In the genomic region with DNA sequence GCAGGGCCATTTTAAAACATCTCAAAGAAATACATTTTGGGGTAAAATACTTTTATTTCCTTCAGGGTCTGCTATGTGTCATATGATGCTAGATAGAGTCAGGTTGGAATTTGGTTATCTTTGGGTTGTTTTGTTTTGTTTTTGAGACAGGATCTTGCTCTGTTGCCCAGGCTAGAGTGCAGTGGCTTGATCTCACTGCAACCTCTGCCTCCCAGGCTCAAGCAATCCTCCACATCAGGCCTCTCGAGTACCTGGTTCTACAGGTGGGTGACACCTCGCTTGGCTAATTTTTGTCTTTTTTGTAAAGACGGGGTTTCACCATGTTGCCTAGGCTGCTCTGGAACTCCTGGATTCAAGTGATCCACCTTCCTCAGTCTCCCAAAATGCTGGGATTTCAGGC, we compare ENCODE assay signal across 22 cellular contexts. TPM values are rescaled to one million over a fixed set of nuclear protein-coding genes. Genes with fewer than 3 reads are reported as not detected.
DNase-seq lines count a peak whose midpoint lies in the region; ATAC-seq and TF ChIP-seq lines count a peak whose summit lies in the region.
"Had no signal": no experiment of that assay in that cellular context is flagged by ENCODE, and none has a peak within 500 bp of the region (broad histone marks: within the 10 kb centered on the region; RNA-seq: fewer than 3 reads in every experiment).

No MANE protein-coding gene starts in this region.

- intact Hi-C loops in CD4-positive, alpha-beta T cell (cut with DNase I, micrococcal nuclease): loop anchor here in 1 of 2 experiments (5.0 kb wide), 1 partner anchor 41 kb away; no protein-coding TSS in a partner anchor
- intact Hi-C loops in CD4-positive, alpha-beta memory T cell (cut with micrococcal nuclease): no loop called here
- intact Hi-C loops in naive thymus-derived CD4-positive, alpha-beta T cell (cut with micrococcal nuclease): no loop called here

- peaks cover 69% of the 10 kb centered on the region for H3K4me1 ChIP-seq in CD4-positive, alpha-beta memory T cell (ENCODE audit: insufficient read depth, low read length)
- peaks cover 14 to 63% of the 10 kb centered on the region in 2 donors for H3K4me1 ChIP-seq in naive thymus-derived CD4-positive, alpha-beta T cell (ENCODE audit: control insufficient read depth in 2 of 2, insufficient read depth in 2 of 2, low read length in 2 of 2)

- H3K27me3 Mint-ChIP-seq in CD4-positive, alpha-beta T cell: no peaks in the 10 kb centered on the region
- no peaks in the 10 kb centered on the region for H3K27me3 Mint-ChIP-seq in CD4-positive, alpha-beta memory T cell
- no peaks in the 10 kb centered on the region for H3K27me3 Mint-ChIP-seq in T-cell
- no peaks in the 10 kb centered on the region for H3K27me3 Mint-ChIP-seq in naive thymus-derived CD4-positive, alpha-beta T cell

- no peaks in the 10 kb centered on the region for H3K9me3 Mint-ChIP-seq in CD4-positive, alpha-beta T cell
- no peaks in the 10 kb centered on the region for H3K9me3 Mint-ChIP-seq in CD4-positive, alpha-beta memory T cell
- no peaks in the 10 kb centered on the region for H3K9me3 Mint-ChIP-seq in T-cell
- H3K9me3 Mint-ChIP-seq in naive thymus-derived CD4-positive, alpha-beta T cell: peaks cover 0 to 2% (median 0%) of the 10 kb centered on the region in 11 donors
- H3K9me3 Mint-ChIP-seq: HFFc6 had no signal

- no peak for ATAC-seq in CD4-positive, alpha-beta T cell (ENCODE audit: poor library complexity)
- no peak for ATAC-seq in T-cell (replicated peaks in 1 of 4)
- no peak for ATAC-seq in naive thymus-derived CD4-positive, alpha-beta T cell
- no peak for ATAC-seq in GM18909 (IDR thresholded peaks at IDR 0.05; ENCODE audit: poor library complexity, unreplicated experiment)

- CTCF ChIA-PET in CD4-positive, alpha-beta T cell (lab: Charles Lee): no interaction called here
- CTCF ChIA-PET in CD4-positive, alpha-beta memory T cell (lab: Charles Lee; ENCODE audit: partially characterized antibody): no interaction called here
- CTCF ChIA-PET in T-cell (lab: Charles Lee): interaction anchor here in 1 of 2 donors (0.6 kb wide), 1 partner anchor 14 kb away, joined by 3 read pairs; no protein-coding TSS in a partner anchor
- CTCF ChIA-PET in naive thymus-derived CD4-positive, alpha-beta T cell (lab: Charles Lee): interaction anchor here (0.6 kb wide), 1 partner anchor 8 kb away, joined by 4 read pairs; no protein-coding TSS in a partner anchor

- H3K4me3 ChIP-seq in CD4-positive, alpha-beta memory T cell (ENCODE audit: low read length in 2 of 2): no peak overlapping the region
- H3K4me3 ChIP-seq in naive thymus-derived CD4-positive, alpha-beta T cell (ENCODE audit: low read length): no peak overlapping the region

- DNase-seq in CD4-positive, alpha-beta T cell: no peak
- no peak for DNase-seq in CD4-positive, alpha-beta memory T cell
- DNase-seq in T-cell (no peak), NCI-H1694 (lab: John Stamatoyannopoulos, UW) (no peak), NK-92 (lab: John Stamatoyannopoulos, UW; ENCODE audit: unreplicated experiment) (no peak)
- DNase-seq in naive thymus-derived CD4-positive, alpha-beta T cell: no peak
- DNase-seq: C1 segment of cervical spinal cord, Calu3, DMS79 treated with DMSO at 0.1 percent for 48 hours, H7, HFFc6, KBM-7, MV-4-11, NCI-H1105, NCI-H1436 treated with DMSO at 0.1 percent for 48 hours, NCI-H2029, NCI-H446 treated with DMSO at 0.1 percent for 48 hours, NCI-H526, NCI-H82, SHP77 had no signal

- H3K4me3 Mint-ChIP-seq in CD4-positive, alpha-beta T cell: peak overlapping the region; percentile 30
- H3K4me3 Mint-ChIP-seq in CD4-positive, alpha-beta memory T cell: peak overlapping the region in 2 of 8 donors; percentile 31 to 57
- no peak overlapping the region for H3K4me3 Mint-ChIP-seq in T-cell
- H3K4me3 Mint-ChIP-seq in naive thymus-derived CD4-positive, alpha-beta T cell: peak overlapping the region in 7 of 10 donors; percentile 12 to 57 (median 44)
- H3K4me3 Mint-ChIP-seq: HFFc6 had no signal

- H3K36me3 ChIP-seq in CD4-positive, alpha-beta memory T cell (ENCODE audit: insufficient read depth, low read length): no peaks in the 10 kb centered on the region
- H3K36me3 ChIP-seq in naive thymus-derived CD4-positive, alpha-beta T cell (ENCODE audit: control insufficient read depth in 2 of 3, insufficient read depth in 3 of 3, low read length in 3 of 3): no peaks in the 10 kb centered on the region

- H3K27ac Mint-ChIP-seq in CD4-positive, alpha-beta T cell: peak overlapping the region; percentile 79
- H3K27ac Mint-ChIP-seq in CD4-positive, alpha-beta memory T cell: peak overlapping the region in 4 of 7 donors; percentile 31 to 82 (median 48)
- H3K27ac Mint-ChIP-seq in T-cell: peak overlapping the region; percentile 66 to 76
- peak overlapping the region in 8 of 9 donors; percentile 64 to 90 (median 78) for H3K27ac Mint-ChIP-seq in naive thymus-derived CD4-positive, alpha-beta T cell
- H3K27ac Mint-ChIP-seq: HFFc6 had no signal

- no peak overlapping the region for H3K27ac ChIP-seq in CD4-positive, alpha-beta T cell (ENCODE audit: low read depth, low read length)
- H3K27ac ChIP-seq in CD4-positive, alpha-beta memory T cell (ENCODE audit: low read depth, low read length): no peak overlapping the region
- no peak overlapping the region for H3K27ac ChIP-seq in naive thymus-derived CD4-positive, alpha-beta T cell (ENCODE audit: low read depth, low read length)
- H3K27ac ChIP-seq: RWPE1 had no signal

- no peaks in the 10 kb centered on the region for H3K27me3 ChIP-seq in CD4-positive, alpha-beta T cell (ENCODE audit: control insufficient read depth, insufficient read depth, low read length)
- H3K27me3 ChIP-seq in CD4-positive, alpha-beta memory T cell (ENCODE audit: insufficient read depth, low read length): no peaks in the 10 kb centered on the region
- no peaks in the 10 kb centered on the region for H3K27me3 ChIP-seq in naive thymus-derived CD4-positive, alpha-beta T cell (ENCODE audit: control insufficient read depth in 2 of 2, insufficient read depth in 2 of 2, low read length in 2 of 2)

- POLR2A ChIA-PET in CD4-positive, alpha-beta T cell (lab: Charles Lee): interaction anchor here (1.0 to 1.7 kb wide), 3 partner anchors 17 to 213 kb away, joined by 3 to 5 read pairs (median 4); a partner anchor contains a TSS
- POLR2A ChIA-PET in CD4-positive, alpha-beta memory T cell (lab: Charles Lee; ENCODE audit: partially characterized antibody): interaction anchor here (0.9 kb wide), 2 partner anchors 18 to 34 kb away, joined by 3 read pairs; no protein-coding TSS in a partner anchor
- POLR2A ChIA-PET in T-cell (lab: Charles Lee): interaction anchor here in 1 of 2 donors (1.1 kb wide), 1 partner anchor 33 kb away, joined by 3 read pairs; no protein-coding TSS in a partner anchor
- POLR2A ChIA-PET in naive thymus-derived CD4-positive, alpha-beta T cell (lab: Charles Lee): interaction anchor here (0.9 to 1.7 kb wide), 4 partner anchors 13 to 66 kb away, joined by 3 to 5 read pairs (median 4); a partner anchor contains a TSS

- no peaks in the 10 kb centered on the region for H3K9me3 ChIP-seq in CD4-positive, alpha-beta T cell (ENCODE audit: control insufficient read depth, low read length)
- H3K9me3 ChIP-seq in CD4-positive, alpha-beta memory T cell (ENCODE audit: control insufficient read depth in 1 of 2, low read length in 2 of 2): no peaks in the 10 kb centered on the region
- no peaks in the 10 kb centered on the region for H3K9me3 ChIP-seq in naive thymus-derived CD4-positive, alpha-beta T cell (ENCODE audit: control insufficient read depth in 2 of 3, low read length in 3 of 3)

- peaks cover 68% of the 10 kb centered on the region for H3K4me1 Mint-ChIP-seq in CD4-positive, alpha-beta T cell (ENCODE audit: low read depth)
- H3K4me1 Mint-ChIP-seq in CD4-positive, alpha-beta memory T cell: peaks cover 33 to 72% (median 51%) of the 10 kb centered on the region in 4 donors
- H3K4me1 Mint-ChIP-seq in T-cell: peaks cover 72 to 74% (median 73%) of the 10 kb centered on the region in 3 donors
- H3K4me1 Mint-ChIP-seq in naive thymus-derived CD4-positive, alpha-beta T cell: peaks cover 42 to 87% (median 65%) of the 10 kb centered on the region in 7 donors

- TF ChIP-seq CTCF in CD4-positive, alpha-beta T cell (IDR thresholded peaks at IDR 0.05): no peak

- H3K36me3 Mint-ChIP-seq in CD4-positive, alpha-beta T cell (ENCODE audit: low read depth): no peaks in the 10 kb centered on the region
- H3K36me3 Mint-ChIP-seq in CD4-positive, alpha-beta memory T cell: no peaks in the 10 kb centered on the region
- H3K36me3 Mint-ChIP-seq in T-cell: no peaks in the 10 kb centered on the region
- peaks cover 0 to 15% (median 0%) of the 10 kb centered on the region in 5 donors for H3K36me3 Mint-ChIP-seq in naive thymus-derived CD4-positive, alpha-beta T cell

RNA-seq across cellular contexts. Expression of a gene that starts 17.3 kb away (rescaled TPM):
- 100 to 1,000 TPM; 101 to 103 TPM for total RNA-seq in CD4-positive, alpha-beta T cell
- total RNA-seq in CD4-positive, alpha-beta memory T cell: 10 to 100 TPM; 58.6 to 61.9 TPM
- 10 to 100 TPM; 14.5 to 39.6 TPM for polyA plus RNA-seq in CD4-positive, alpha-beta memory T cell
- total RNA-seq in T-cell: 100 to 1,000 TPM in 2 of 5 donors, 10 to 100 TPM in 3; 57.8 to 151 (median 84.2) TPM
- 100 to 1,000 TPM in 4 of 5 experiments, 10 to 100 TPM in 1; 65.0 to 178 (median 108) TPM for total RNA-seq in naive thymus-derived CD4-positive, alpha-beta T cell
- 10 to 100 TPM; 33.9 to 60.3 TPM for polyA plus RNA-seq in naive thymus-derived CD4-positive, alpha-beta T cell

Comparison
In these comparisons a context has a peak if more than half of its experiments do, and no peak if none do; other contexts are left out.
1. H3K4me3 Mint-ChIP-seq: peak in CD4-positive, alpha-beta T cell (single experiment) and naive thymus-derived CD4-positive, alpha-beta T cell (7 of 10); none in T-cell (0 of 3).
2. Peak in every context shown above with its lines, with median percentiles within 50 percentile points of each other: H3K27ac Mint-ChIP-seq.